In the genomic region with DNA sequence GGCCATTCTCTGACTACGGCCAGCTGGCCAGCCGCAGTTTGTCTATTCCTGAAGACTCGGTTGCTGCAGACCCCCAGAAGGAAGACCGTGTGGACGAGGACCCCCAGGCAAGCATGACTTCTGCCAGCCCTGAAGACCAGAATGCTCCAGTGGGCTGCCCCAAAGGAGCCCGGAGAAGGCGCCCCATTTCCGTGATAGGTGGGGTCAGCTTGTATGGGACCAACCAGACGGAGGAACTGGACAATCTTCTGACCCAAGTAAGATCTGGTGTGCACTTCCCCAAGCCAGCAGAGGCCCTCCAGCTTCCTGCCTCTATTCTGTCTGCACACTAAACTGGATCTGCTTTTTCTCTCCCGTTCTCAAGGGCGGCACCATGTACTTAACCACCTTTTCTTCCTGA, we compare ENCODE assay signal across 24 cellular contexts. TPM values are rescaled to one million over a fixed set of nuclear protein-coding genes. Genes with fewer than 3 reads are reported as not detected.
DNase-seq lines count a peak whose midpoint lies in the region; ATAC-seq and TF ChIP-seq lines count a peak whose summit lies in the region.
"Had no signal": no experiment of that assay in that cellular context is flagged by ENCODE, and none has a peak within 500 bp of the region (broad histone marks: within the 10 kb centered on the region; RNA-seq: fewer than 3 reads in every experiment).

No MANE protein-coding gene starts in this region.

- CTCF ChIA-PET in CD8-positive, alpha-beta memory T cell (lab: Charles Lee) = interaction anchor here (0.6 to 2.6 kb wide), 6 partner anchors 15 to 61 kb away, joined by 3 to 12 read pairs (median 3); no protein-coding TSS in a partner anchor

- DNase-seq in T-helper 2 cell treated with Interferon-gamma antibody and Interleukin-4, amounts not matched to agents 5 μg/mL and 100 μg/mL, for 36 hours (ENCODE audit: low spot score) = no peak
- DNase-seq in T-helper 2 cell (no peak), neural progenitor cell (ENCODE audit: low spot score) (no peak), vagina (ENCODE audit: extremely low spot score in 2 of 2) (no peak), HuH-7.5 (ENCODE audit: low spot score) (no peak)
- DNase-seq in CD8-positive, alpha-beta memory T cell = no peak
- no peak for DNase-seq in activated naive CD4-positive, alpha-beta T cell treated with anti-CD3 and anti-CD28 coated beads, Interleukin-2, amount 50 U/mL, for 72 hours (ENCODE audit: low spot score in 2 of 2)
- no peak for DNase-seq in NK-92 treated with Interleukin-12 subunit alpha and Interleukin-12 subunit beta, amount 100 ng/mL, for 24 hours (lab: John Stamatoyannopoulos, UW)
- DNase-seq: DMS79, hippocampal formation, naive B cell, NCI-H1105, NCI-H2107, NCI-H526, T-helper 9 cell, testis had no signal

- no peak overlapping the region for H3K4me2 ChIP-seq in neural progenitor cell

- H3K36me3 Mint-ChIP-seq in T-helper 2 cell treated with Interferon-gamma antibody and Interleukin-4, amounts not matched to agents 5 μg/mL and 100 μg/mL, for 36 hours (ENCODE audit: low read depth) = peaks cover 23% of the 10 kb centered on the region
- H3K36me3 Mint-ChIP-seq in CD8-positive, alpha-beta memory T cell = peaks cover 0 to 27% (median 3%) of the 10 kb centered on the region in 3 donors
- peaks cover 29 to 40% of the 10 kb centered on the region in 2 donors for H3K36me3 Mint-ChIP-seq in activated naive CD4-positive, alpha-beta T cell treated with anti-CD3 and anti-CD28 coated beads, Interleukin-2, amount 50 U/mL, for 72 hours
- peaks cover 26% of the 10 kb centered on the region for H3K36me3 Mint-ChIP-seq in neural progenitor cell
- H3K36me3 Mint-ChIP-seq: naive B cell had no signal

- peaks cover 5% of the 10 kb centered on the region for H4K20me1 ChIP-seq in neural progenitor cell (ENCODE audit: low read depth)

- no peak overlapping the region for H3K4me3 ChIP-seq in CD8-positive, alpha-beta memory T cell (ENCODE audit: low read length)
- H3K4me3 ChIP-seq in neural progenitor cell = no peak overlapping the region
- H3K4me3 ChIP-seq in vagina = no peak overlapping the region
- H3K4me3 ChIP-seq: testis had no signal

- peaks cover 40% of the 10 kb centered on the region for H3K4me1 ChIP-seq in CD8-positive, alpha-beta memory T cell (ENCODE audit: insufficient read depth, low read length)
- peaks cover 21% of the 10 kb centered on the region for H3K4me1 ChIP-seq in neural progenitor cell
- peaks cover 8% of the 10 kb centered on the region for H3K4me1 ChIP-seq in vagina
- H3K4me1 ChIP-seq: testis had no signal

- no peak for TF ChIP-seq POLR2A in vagina (IDR thresholded peaks at IDR 0.05)

- no peaks in the 10 kb centered on the region for H3K9me3 Mint-ChIP-seq in T-helper 2 cell treated with Interferon-gamma antibody and Interleukin-4, amounts not matched to agents 5 μg/mL and 100 μg/mL, for 36 hours
- no peaks in the 10 kb centered on the region for H3K9me3 Mint-ChIP-seq in CD8-positive, alpha-beta memory T cell
- no peaks in the 10 kb centered on the region for H3K9me3 Mint-ChIP-seq in activated naive CD4-positive, alpha-beta T cell treated with anti-CD3 and anti-CD28 coated beads, Interleukin-2, amount 50 U/mL, for 72 hours
- H3K9me3 Mint-ChIP-seq in neural progenitor cell = no peaks in the 10 kb centered on the region
- H3K9me3 Mint-ChIP-seq: naive B cell had no signal

- H3K36me3 ChIP-seq in CD8-positive, alpha-beta memory T cell (ENCODE audit: insufficient read depth, low read length) = no peaks in the 10 kb centered on the region
- H3K36me3 ChIP-seq in neural progenitor cell = no peaks in the 10 kb centered on the region
- H3K36me3 ChIP-seq in vagina = no peaks in the 10 kb centered on the region

- H3F3A ChIP-seq in neural progenitor cell (ENCODE audit: low read depth) = peaks cover 7% of the 10 kb centered on the region

- no peaks in the 10 kb centered on the region for H3K27me3 ChIP-seq in CD8-positive, alpha-beta memory T cell (ENCODE audit: insufficient read depth, low read length, poor library complexity, severe bottlenecking)
- H3K27me3 ChIP-seq in neural progenitor cell (no peaks in the 10 kb centered on the region), vagina (no peaks in the 10 kb centered on the region)
- H3K27me3 ChIP-seq: testis had no signal

- no peak for ATAC-seq in activated naive CD4-positive, alpha-beta T cell treated with anti-CD3 and anti-CD28 coated beads, Interleukin-2, amount 50 U/mL, for 72 hours
- ATAC-seq: activated CD4-positive, CD25-positive, alpha-beta regulatory T cell treated with anti-CD3 and anti-CD28 coated beads, Interleukin-2, amount 50 U/mL, for 24 hours had no signal

- peaks cover 42% of the 10 kb centered on the region for H3K4me1 Mint-ChIP-seq in T-helper 2 cell treated with Interferon-gamma antibody and Interleukin-4, amounts not matched to agents 5 μg/mL and 100 μg/mL, for 36 hours (ENCODE audit: low read depth)
- H3K4me1 Mint-ChIP-seq in CD8-positive, alpha-beta memory T cell = peaks cover 49 to 52% (median 51%) of the 10 kb centered on the region in 3 donors
- peaks cover 23% of the 10 kb centered on the region for H3K4me1 Mint-ChIP-seq in neural progenitor cell

- intact Hi-C loops in vagina (cut with DNase I) = no loop called here

- H3K4me3 Mint-ChIP-seq in T-helper 2 cell treated with Interferon-gamma antibody and Interleukin-4, amounts not matched to agents 5 μg/mL and 100 μg/mL, for 36 hours = peak overlapping the region; percentile 37
- peak overlapping the region in 3 of 7 donors; percentile 45 to 99 (median 93) for H3K4me3 Mint-ChIP-seq in CD8-positive, alpha-beta memory T cell
- no peak overlapping the region for H3K4me3 Mint-ChIP-seq in neural progenitor cell
- H3K4me3 Mint-ChIP-seq: naive B cell had no signal

- H2AFZ ChIP-seq in neural progenitor cell (replicated peaks) = no peak overlapping the region

- peak overlapping the region; percentile 44 for H3K27ac Mint-ChIP-seq in T-helper 2 cell treated with Interferon-gamma antibody and Interleukin-4, amounts not matched to agents 5 μg/mL and 100 μg/mL, for 36 hours
- peak overlapping the region; percentile 95 to 100 (median 98) for H3K27ac Mint-ChIP-seq in CD8-positive, alpha-beta memory T cell
- H3K27ac Mint-ChIP-seq in activated naive CD4-positive, alpha-beta T cell treated with anti-CD3 and anti-CD28 coated beads, Interleukin-2, amount 50 U/mL, for 72 hours = peak overlapping the region; percentile 89
- peak overlapping the region; percentile 9 for H3K27ac Mint-ChIP-seq in neural progenitor cell
- H3K27ac Mint-ChIP-seq: naive B cell had no signal

- H3K9ac ChIP-seq in neural progenitor cell = no peak overlapping the region

- H3K79me2 ChIP-seq in neural progenitor cell (ENCODE audit: low read depth) = no peaks in the 10 kb centered on the region

- no peaks in the 10 kb centered on the region for H3K27me3 Mint-ChIP-seq in T-helper 2 cell treated with Interferon-gamma antibody and Interleukin-4, amounts not matched to agents 5 μg/mL and 100 μg/mL, for 36 hours (ENCODE audit: low read depth)
- H3K27me3 Mint-ChIP-seq in CD8-positive, alpha-beta memory T cell = no peaks in the 10 kb centered on the region
- H3K27me3 Mint-ChIP-seq in neural progenitor cell (ENCODE audit: insufficient read depth, low read depth) = peaks cover 3% of the 10 kb centered on the region
- H3K27me3 Mint-ChIP-seq: naive B cell had no signal

- POLR2A ChIA-PET in CD8-positive, alpha-beta memory T cell (lab: Charles Lee) = interaction anchor here (1.1 kb wide), 1 partner anchor 21 kb away, joined by 5 read pairs; no protein-coding TSS in a partner anchor

- TF ChIP-seq CTCF in neural progenitor cell (IDR thresholded peaks at IDR 0.05) (no peak), vagina (IDR thresholded peaks at IDR 0.05) (no peak)

- no peaks in the 10 kb centered on the region for H3K9me3 ChIP-seq in CD8-positive, alpha-beta memory T cell (ENCODE audit: low read length)
- H3K9me3 ChIP-seq in neural progenitor cell (ENCODE audit: low read depth) = no peaks in the 10 kb centered on the region
- no peaks in the 10 kb centered on the region for H3K9me3 ChIP-seq in vagina
- H3K9me3 ChIP-seq: testis had no signal

- H3K27ac ChIP-seq in CD8-positive, alpha-beta memory T cell (ENCODE audit: low read depth, low read length) = no peak overlapping the region
- H3K27ac ChIP-seq in neural progenitor cell (no peak overlapping the region), vagina (no peak overlapping the region)
- H3K27ac ChIP-seq: testis had no signal

RNA-seq across cellular contexts. Expression of a gene that starts 59.8 kb away (rescaled TPM):
- total RNA-seq in CD8-positive, alpha-beta memory T cell = not detected
- polyA plus RNA-seq in CD8-positive, alpha-beta memory T cell = not detected
- not detected for total RNA-seq in activated naive CD4-positive, alpha-beta T cell treated with anti-CD3 and anti-CD28 coated beads, Interleukin-2, amount 50 U/mL, for 72 hours
- total RNA-seq in neural progenitor cell (ENCODE audit: low replicate concordance) (not detected in 2 replicates), vagina (not detected)
- total RNA-seq: astrocyte, endothelial cell of umbilical vein, fibroblast of villous mesenchyme, LHCN-M2, lung microvascular endothelial cell, pulmonary artery endothelial cell had no signal
- polyA plus RNA-seq: endothelial cell of umbilical vein, keratinocyte had no signal

Comparison
In these comparisons a context has a peak if more than half of its experiments do, and no peak if none do; other contexts are left out.
1. H3K27ac Mint-ChIP-seq: peak in every context shown above with its lines; median percentile 98 in CD8-positive, alpha-beta memory T cell; 89 in activated naive CD4-positive, alpha-beta T cell treated with anti-CD3 and anti-CD28 coated beads, Interleukin-2, amount 50 U/mL, for 72 hours; 44 in T-helper 2 cell treated with Interferon-gamma antibody and Interleukin-4, amounts not matched to agents 5 μg/mL and 100 μg/mL, for 36 hours; 9 in neural progenitor cell.